In the genomic region with DNA sequence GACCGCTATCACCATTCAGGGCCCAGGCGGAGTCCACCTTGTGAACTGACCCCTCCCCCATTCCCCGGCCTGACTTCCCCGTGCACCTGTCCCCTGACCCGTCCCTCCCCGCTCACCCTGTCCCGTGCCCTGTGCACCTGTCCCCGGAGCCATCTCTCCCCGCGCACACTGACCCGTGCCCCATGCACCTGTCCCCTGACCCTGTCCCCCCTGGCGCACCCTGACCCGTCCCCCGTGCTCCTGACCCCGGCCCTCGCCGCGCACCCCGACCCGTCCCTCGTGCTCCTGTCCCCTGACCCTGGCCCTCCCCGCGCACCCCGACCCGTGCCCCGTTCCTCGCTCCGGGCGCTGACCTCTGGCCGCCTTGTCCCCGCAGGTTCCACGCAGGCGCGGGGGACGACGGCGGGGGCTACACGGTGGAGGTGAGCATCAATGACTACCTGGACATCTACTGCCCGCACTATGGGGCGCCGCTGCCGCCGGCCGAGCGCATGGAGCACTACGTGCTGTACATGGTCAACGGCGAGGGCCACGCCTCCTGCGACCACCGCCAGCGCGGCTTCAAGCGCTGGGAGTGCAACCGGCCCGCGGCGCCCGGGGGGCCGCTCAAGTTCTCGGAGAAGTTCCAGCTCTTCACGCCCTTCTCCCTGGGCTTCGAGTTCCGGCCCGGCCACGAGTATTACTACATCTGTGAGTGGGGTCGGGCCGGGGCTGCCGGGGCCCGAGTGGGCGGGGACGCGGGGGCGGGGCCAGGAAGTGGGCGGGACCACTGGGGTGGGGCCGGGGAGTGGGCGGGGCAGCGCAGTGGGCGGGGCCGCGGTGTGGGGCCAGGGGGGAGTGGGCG, we compare ENCODE assay signal across 1 cellular context.
TF ChIP-seq lines count a peak whose summit lies in the region.

No MANE protein-coding gene starts in this region.

TF ChIP-seq in K562, 482 proteins besides CTCF, POLR2A, EP300 and RAD21 (continued from another document and continues in another):
- TF ChIP-seq ZC3H11A (IDR thresholded peaks at IDR 0.05; ENCODE audit: low read depth, low read length) (no peak), ZNF23 (CRISPR knock-in tag; IDR thresholded peaks at IDR 0.05) (no peak), HNRNPLL (IDR thresholded peaks at IDR 0.05; ENCODE audit: low read depth, low read length, poor library complexity, severe bottlenecking) (no peak), BRD4 (IDR thresholded peaks at IDR 0.05) (no peak), PHF8 (IDR thresholded peaks at IDR 0.05; ENCODE audit: borderline replicate concordance, low read length) (no peak), FOXA3 (CRISPR knock-in tag; conservative IDR thresholded peaks at IDR 0.05 in 1 of 2, IDR thresholded peaks at IDR 0.05 in 1 of 2) (peak in 1 of 2 experiments; percentile 48; a peak in 1 of 4 replicates), SREBF2 (CRISPR knock-in tag; IDR thresholded peaks at IDR 0.05) (no peak), FOXK2 (conservative IDR thresholded peaks at IDR 0.05 in 1 of 2, IDR thresholded peaks at IDR 0.05 in 1 of 2; ENCODE audit: low read depth in 2 of 2) (no peak), HSF4 (CRISPR knock-in tag; IDR thresholded peaks at IDR 0.05; ENCODE audit: borderline replicate concordance) (no peak), ZBTB7A (IDR thresholded peaks at IDR 0.05; ENCODE audit: borderline replicate concordance, control insufficient read depth, low read depth, low read length) (peak; percentile 77; the same call in 1 of the 2 replicates), ZNF830 (CRISPR knock-in tag; IDR thresholded peaks at IDR 0.05) (no peak), U2AF1 (optimal IDR thresholded peaks at IDR 0.05; ENCODE audit: low read depth, low read length) (no peak), KDM2B (CRISPR knock-in tag; IDR thresholded peaks at IDR 0.05) (peak; percentile 78; the same call in 1 of the 2 replicates), SAFB2 (IDR thresholded peaks at IDR 0.05; ENCODE audit: borderline replicate concordance, low read depth, low read length, severe bottlenecking) (no peak), ZNF253 (CRISPR knock-in tag; conservative IDR thresholded peaks at IDR 0.05) (no peak), RBM39 (optimal IDR thresholded peaks at IDR 0.05; ENCODE audit: low read depth, low read length) (no peak), ZNF146 (CRISPR knock-in tag; IDR thresholded peaks at IDR 0.05; ENCODE audit: unreplicated experiment) (no peak), BRF1 (IDR thresholded peaks at IDR 0.05; ENCODE audit: borderline replicate concordance, extremely low read depth, insufficient read length) (no peak), ZNF311 (CRISPR knock-in tag; IDR thresholded peaks at IDR 0.05) (no peak), MTA2 (IDR thresholded peaks at IDR 0.05; ENCODE audit: low read depth) (no peak), RBM22 (IDR thresholded peaks at IDR 0.05; ENCODE audit: low read depth, low read length, poor library complexity, severe bottlenecking) (no peak), NRF1 (conservative IDR thresholded peaks at IDR 0.05 in 1 of 2, IDR thresholded peaks at IDR 0.05 in 1 of 2) (peak; percentile 69 to 76), PYGO2 (tag; IDR thresholded peaks at IDR 0.05) (no peak), NCOA6 (IDR thresholded peaks at IDR 0.05) (no peak), ZNF263 (CRISPR knock-in tag; IDR thresholded peaks at IDR 0.05; ENCODE audit: borderline replicate concordance) (0 out of 2 replicates have a peak, but pooled peaks have one; percentile 50), PRPF4 (IDR thresholded peaks at IDR 0.05; ENCODE audit: insufficient read depth, low read depth, low read length, poor library complexity, severe bottlenecking) (no peak), MCM3 (IDR thresholded peaks at IDR 0.05) (no peak), SUPT5H (IDR thresholded peaks at IDR 0.05) (no peak), FOXA1 (IDR thresholded peaks at IDR 0.05; ENCODE audit: borderline replicate concordance) (no peak), ZKSCAN1 (IDR thresholded peaks at IDR 0.05; ENCODE audit: low read depth, low read length) (no peak), YY1 (IDR thresholded peaks at IDR 0.05; ENCODE audit: borderline replicate concordance in 1 of 3, control insufficient read depth in 1 of 3, extremely low read depth in 1 of 3, insufficient read depth in 3 of 3, insufficient read length in 1 of 3, insufficient replicate concordance in 2 of 3, low read depth in 1 of 3, low read length in 2 of 3) (no peak), ZNF431 (CRISPR knock-in tag; IDR thresholded peaks at IDR 0.05) (peak; percentile 50; the same call in 1 of the 2 replicates), ZNF551 (CRISPR knock-in tag; IDR thresholded peaks at IDR 0.05) (no peak), POLR2H (tag; IDR thresholded peaks at IDR 0.05; ENCODE audit: low read depth) (no peak), KAT8 (IDR thresholded peaks at IDR 0.05; ENCODE audit: low read depth) (no peak), SMC3 (conservative IDR thresholded peaks at IDR 0.05; ENCODE audit: insufficient read depth, low read depth, low read length) (no peak), ELF2 (CRISPR knock-in tag; IDR thresholded peaks at IDR 0.05) (no peak), FOSL1 (tag; conservative IDR thresholded peaks at IDR 0.05) (no peak)
- TF ChIP-seq, protein P1, sequence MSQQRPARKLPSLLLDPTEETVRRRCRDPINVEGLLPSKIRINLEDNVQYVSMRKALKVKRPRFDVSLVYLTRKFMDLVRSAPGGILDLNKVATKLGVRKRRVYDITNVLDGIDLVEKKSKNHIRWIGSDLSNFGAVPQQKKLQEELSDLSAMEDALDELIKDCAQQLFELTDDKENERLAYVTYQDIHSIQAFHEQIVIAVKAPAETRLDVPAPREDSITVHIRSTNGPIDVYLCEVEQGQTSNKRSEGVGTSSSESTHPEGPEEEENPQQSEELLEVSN (IDR thresholded peaks at IDR 0.05; ENCODE audit: borderline replicate concordance in 1 of 2, extremely low read depth in 1 of 2, insufficient read depth in 1 of 2, insufficient read length in 1 of 2, low read depth in 1 of 2, low read length in 1 of 2, poor library complexity in 1 of 2, severe bottlenecking in 1 of 2), result peak in 1 of 2 experiments; percentile 81
- TF ChIP-seq, protein P2, sequence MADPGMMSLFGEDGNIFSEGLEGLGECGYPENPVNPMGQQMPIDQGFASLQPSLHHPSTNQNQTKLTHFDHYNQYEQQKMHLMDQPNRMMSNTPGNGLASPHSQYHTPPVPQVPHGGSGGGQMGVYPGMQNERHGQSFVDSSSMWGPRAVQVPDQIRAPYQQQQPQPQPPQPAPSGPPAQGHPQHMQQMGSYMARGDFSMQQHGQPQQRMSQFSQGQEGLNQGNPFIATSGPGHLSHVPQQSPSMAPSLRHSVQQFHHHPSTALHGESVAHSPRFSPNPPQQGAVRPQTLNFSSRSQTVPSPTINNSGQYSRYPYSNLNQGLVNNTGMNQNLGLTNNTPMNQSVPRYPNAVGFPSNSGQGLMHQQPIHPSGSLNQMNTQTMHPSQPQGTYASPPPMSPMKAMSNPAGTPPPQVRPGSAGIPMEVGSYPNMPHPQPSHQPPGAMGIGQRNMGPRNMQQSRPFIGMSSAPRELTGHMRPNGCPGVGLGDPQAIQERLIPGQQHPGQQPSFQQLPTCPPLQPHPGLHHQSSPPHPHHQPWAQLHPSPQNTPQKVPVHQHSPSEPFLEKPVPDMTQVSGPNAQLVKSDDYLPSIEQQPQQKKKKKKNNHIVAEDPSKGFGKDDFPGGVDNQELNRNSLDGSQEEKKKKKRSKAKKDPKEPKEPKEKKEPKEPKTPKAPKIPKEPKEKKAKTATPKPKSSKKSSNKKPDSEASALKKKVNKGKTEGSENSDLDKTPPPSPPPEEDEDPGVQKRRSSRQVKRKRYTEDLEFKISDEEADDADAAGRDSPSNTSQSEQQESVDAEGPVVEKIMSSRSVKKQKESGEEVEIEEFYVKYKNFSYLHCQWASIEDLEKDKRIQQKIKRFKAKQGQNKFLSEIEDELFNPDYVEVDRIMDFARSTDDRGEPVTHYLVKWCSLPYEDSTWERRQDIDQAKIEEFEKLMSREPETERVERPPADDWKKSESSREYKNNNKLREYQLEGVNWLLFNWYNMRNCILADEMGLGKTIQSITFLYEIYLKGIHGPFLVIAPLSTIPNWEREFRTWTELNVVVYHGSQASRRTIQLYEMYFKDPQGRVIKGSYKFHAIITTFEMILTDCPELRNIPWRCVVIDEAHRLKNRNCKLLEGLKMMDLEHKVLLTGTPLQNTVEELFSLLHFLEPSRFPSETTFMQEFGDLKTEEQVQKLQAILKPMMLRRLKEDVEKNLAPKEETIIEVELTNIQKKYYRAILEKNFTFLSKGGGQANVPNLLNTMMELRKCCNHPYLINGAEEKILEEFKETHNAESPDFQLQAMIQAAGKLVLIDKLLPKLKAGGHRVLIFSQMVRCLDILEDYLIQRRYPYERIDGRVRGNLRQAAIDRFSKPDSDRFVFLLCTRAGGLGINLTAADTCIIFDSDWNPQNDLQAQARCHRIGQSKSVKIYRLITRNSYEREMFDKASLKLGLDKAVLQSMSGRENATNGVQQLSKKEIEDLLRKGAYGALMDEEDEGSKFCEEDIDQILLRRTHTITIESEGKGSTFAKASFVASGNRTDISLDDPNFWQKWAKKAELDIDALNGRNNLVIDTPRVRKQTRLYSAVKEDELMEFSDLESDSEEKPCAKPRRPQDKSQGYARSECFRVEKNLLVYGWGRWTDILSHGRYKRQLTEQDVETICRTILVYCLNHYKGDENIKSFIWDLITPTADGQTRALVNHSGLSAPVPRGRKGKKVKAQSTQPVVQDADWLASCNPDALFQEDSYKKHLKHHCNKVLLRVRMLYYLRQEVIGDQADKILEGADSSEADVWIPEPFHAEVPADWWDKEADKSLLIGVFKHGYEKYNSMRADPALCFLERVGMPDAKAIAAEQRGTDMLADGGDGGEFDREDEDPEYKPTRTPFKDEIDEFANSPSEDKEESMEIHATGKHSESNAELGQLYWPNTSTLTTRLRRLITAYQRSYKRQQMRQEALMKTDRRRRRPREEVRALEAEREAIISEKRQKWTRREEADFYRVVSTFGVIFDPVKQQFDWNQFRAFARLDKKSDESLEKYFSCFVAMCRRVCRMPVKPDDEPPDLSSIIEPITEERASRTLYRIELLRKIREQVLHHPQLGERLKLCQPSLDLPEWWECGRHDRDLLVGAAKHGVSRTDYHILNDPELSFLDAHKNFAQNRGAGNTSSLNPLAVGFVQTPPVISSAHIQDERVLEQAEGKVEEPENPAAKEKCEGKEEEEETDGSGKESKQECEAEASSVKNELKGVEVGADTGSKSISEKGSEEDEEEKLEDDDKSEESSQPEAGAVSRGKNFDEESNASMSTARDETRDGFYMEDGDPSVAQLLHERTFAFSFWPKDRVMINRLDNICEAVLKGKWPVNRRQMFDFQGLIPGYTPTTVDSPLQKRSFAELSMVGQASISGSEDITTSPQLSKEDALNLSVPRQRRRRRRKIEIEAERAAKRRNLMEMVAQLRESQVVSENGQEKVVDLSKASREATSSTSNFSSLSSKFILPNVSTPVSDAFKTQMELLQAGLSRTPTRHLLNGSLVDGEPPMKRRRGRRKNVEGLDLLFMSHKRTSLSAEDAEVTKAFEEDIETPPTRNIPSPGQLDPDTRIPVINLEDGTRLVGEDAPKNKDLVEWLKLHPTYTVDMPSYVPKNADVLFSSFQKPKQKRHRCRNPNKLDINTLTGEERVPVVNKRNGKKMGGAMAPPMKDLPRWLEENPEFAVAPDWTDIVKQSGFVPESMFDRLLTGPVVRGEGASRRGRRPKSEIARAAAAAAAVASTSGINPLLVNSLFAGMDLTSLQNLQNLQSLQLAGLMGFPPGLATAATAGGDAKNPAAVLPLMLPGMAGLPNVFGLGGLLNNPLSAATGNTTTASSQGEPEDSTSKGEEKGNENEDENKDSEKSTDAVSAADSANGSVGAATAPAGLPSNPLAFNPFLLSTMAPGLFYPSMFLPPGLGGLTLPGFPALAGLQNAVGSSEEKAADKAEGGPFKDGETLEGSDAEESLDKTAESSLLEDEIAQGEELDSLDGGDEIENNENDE (IDR thresholded peaks at IDR 0.05; ENCODE audit: low read depth, low read length), result no peak
- TF ChIP-seq, protein P3, sequence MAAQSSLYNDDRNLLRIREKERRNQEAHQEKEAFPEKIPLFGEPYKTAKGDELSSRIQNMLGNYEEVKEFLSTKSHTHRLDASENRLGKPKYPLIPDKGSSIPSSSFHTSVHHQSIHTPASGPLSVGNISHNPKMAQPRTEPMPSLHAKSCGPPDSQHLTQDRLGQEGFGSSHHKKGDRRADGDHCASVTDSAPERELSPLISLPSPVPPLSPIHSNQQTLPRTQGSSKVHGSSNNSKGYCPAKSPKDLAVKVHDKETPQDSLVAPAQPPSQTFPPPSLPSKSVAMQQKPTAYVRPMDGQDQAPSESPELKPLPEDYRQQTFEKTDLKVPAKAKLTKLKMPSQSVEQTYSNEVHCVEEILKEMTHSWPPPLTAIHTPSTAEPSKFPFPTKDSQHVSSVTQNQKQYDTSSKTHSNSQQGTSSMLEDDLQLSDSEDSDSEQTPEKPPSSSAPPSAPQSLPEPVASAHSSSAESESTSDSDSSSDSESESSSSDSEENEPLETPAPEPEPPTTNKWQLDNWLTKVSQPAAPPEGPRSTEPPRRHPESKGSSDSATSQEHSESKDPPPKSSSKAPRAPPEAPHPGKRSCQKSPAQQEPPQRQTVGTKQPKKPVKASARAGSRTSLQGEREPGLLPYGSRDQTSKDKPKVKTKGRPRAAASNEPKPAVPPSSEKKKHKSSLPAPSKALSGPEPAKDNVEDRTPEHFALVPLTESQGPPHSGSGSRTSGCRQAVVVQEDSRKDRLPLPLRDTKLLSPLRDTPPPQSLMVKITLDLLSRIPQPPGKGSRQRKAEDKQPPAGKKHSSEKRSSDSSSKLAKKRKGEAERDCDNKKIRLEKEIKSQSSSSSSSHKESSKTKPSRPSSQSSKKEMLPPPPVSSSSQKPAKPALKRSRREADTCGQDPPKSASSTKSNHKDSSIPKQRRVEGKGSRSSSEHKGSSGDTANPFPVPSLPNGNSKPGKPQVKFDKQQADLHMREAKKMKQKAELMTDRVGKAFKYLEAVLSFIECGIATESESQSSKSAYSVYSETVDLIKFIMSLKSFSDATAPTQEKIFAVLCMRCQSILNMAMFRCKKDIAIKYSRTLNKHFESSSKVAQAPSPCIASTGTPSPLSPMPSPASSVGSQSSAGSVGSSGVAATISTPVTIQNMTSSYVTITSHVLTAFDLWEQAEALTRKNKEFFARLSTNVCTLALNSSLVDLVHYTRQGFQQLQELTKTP (IDR thresholded peaks at IDR 0.05; ENCODE audit: low read depth in 1 of 2, partially characterized antibody in 2 of 2), result no peak
- TF ChIP-seq, protein P4, sequence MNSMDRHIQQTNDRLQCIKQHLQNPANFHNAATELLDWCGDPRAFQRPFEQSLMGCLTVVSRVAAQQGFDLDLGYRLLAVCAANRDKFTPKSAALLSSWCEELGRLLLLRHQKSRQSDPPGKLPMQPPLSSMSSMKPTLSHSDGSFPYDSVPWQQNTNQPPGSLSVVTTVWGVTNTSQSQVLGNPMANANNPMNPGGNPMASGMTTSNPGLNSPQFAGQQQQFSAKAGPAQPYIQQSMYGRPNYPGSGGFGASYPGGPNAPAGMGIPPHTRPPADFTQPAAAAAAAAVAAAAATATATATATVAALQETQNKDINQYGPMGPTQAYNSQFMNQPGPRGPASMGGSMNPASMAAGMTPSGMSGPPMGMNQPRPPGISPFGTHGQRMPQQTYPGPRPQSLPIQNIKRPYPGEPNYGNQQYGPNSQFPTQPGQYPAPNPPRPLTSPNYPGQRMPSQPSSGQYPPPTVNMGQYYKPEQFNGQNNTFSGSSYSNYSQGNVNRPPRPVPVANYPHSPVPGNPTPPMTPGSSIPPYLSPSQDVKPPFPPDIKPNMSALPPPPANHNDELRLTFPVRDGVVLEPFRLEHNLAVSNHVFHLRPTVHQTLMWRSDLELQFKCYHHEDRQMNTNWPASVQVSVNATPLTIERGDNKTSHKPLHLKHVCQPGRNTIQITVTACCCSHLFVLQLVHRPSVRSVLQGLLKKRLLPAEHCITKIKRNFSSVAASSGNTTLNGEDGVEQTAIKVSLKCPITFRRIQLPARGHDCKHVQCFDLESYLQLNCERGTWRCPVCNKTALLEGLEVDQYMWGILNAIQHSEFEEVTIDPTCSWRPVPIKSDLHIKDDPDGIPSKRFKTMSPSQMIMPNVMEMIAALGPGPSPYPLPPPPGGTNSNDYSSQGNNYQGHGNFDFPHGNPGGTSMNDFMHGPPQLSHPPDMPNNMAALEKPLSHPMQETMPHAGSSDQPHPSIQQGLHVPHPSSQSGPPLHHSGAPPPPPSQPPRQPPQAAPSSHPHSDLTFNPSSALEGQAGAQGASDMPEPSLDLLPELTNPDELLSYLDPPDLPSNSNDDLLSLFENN (IDR thresholded peaks at IDR 0.05; ENCODE audit: low read depth in 2 of 2, low read length in 2 of 2), result no peak
